In genomic region chr21:35208117-35208516, GRCh38 we compare ENCODE assay signal across 23 cellular contexts.
A peak's percentile ranks its signal among the peaks of the same experiment; 100 is the strongest.
DNase-seq lines count a peak whose midpoint lies in the region; ATAC-seq and TF ChIP-seq lines count a peak whose summit lies in the region.
"Had no signal": no experiment of that assay in that cellular context is flagged by ENCODE, and none has a peak within 500 bp of the region (broad histone marks: within the 10 kb centered on the region; RNA-seq: fewer than 3 reads in every experiment).

No MANE protein-coding gene starts in this region.

- no peaks in the 10 kb centered on the region for H3K27me3 ChIP-seq in right atrium auricular region
- no peaks in the 10 kb centered on the region for H3K27me3 ChIP-seq in vagina
- H3K27me3 ChIP-seq: foreskin keratinocyte, pancreas, upper lobe of left lung had no signal

- ATAC-seq in stimulated activated naive CD8-positive, alpha-beta T cell treated with anti-CD3 and anti-CD28 coated beads, Interleukin-15, Interleukin-2, amounts not matched to agents 100 U/mL and 50 U/mL, for 24 hours = no peak
- ATAC-seq in sciatic nerve (peak; percentile 77), HG03565 (IDR thresholded peaks at IDR 0.05; ENCODE audit: unreplicated experiment) (no peak), HG03378 (IDR thresholded peaks at IDR 0.05; ENCODE audit: unreplicated experiment) (no peak)
- ATAC-seq: activated T-cell treated with anti-CD3 and anti-CD28 coated beads, Interleukin-2, amount 50 U/mL, for 4 hours; foreskin keratinocyte; naive thymus-derived CD4-positive, alpha-beta T cell; PC-3 had no signal

- H3K27ac ChIP-seq in right atrium auricular region (peak overlapping the region; percentile 55 to 91), vagina (peak overlapping the region; percentile 75)
- H3K27ac ChIP-seq: upper lobe of left lung had no signal

- peaks cover 6% of the 10 kb centered on the region for H3K36me3 Mint-ChIP-seq in stimulated activated naive CD8-positive, alpha-beta T cell treated with anti-CD3 and anti-CD28 coated beads, Interleukin-15, Interleukin-2, amounts not matched to agents 100 ng/mL and 50 ng/mL, for 24 hours (ENCODE audit: low read depth)

- H3K27ac Mint-ChIP-seq in stimulated activated naive CD8-positive, alpha-beta T cell treated with anti-CD3 and anti-CD28 coated beads, Interleukin-15, Interleukin-2, amounts not matched to agents 100 ng/mL and 50 ng/mL, for 24 hours = peak overlapping the region; percentile 23

- peaks cover 47% of the 10 kb centered on the region for H3K4me1 Mint-ChIP-seq in stimulated activated naive CD8-positive, alpha-beta T cell treated with anti-CD3 and anti-CD28 coated beads, Interleukin-15, Interleukin-2, amounts not matched to agents 100 ng/mL and 50 ng/mL, for 24 hours (ENCODE audit: low read depth)

- intact Hi-C loops in sciatic nerve (cut with DNase I) = no loop called here
- intact Hi-C loops in vagina (cut with DNase I) = no loop called here

- no peaks in the 10 kb centered on the region for H3K9me3 Mint-ChIP-seq in stimulated activated naive CD8-positive, alpha-beta T cell treated with anti-CD3 and anti-CD28 coated beads, Interleukin-15, Interleukin-2, amounts not matched to agents 100 ng/mL and 50 ng/mL, for 24 hours

- no peak for TF ChIP-seq POLR2A in vagina (IDR thresholded peaks at IDR 0.05)

- H3K9me3 ChIP-seq in right atrium auricular region = no peaks in the 10 kb centered on the region
- H3K9me3 ChIP-seq in vagina = no peaks in the 10 kb centered on the region
- H3K9me3 ChIP-seq: pancreas, upper lobe of left lung had no signal

- no peak overlapping the region for H3K4me3 ChIP-seq in right atrium auricular region
- H3K4me3 ChIP-seq in vagina = no peak overlapping the region
- H3K4me3 ChIP-seq: pancreas, upper lobe of left lung had no signal

- no peak overlapping the region for H3K4me3 Mint-ChIP-seq in stimulated activated naive CD8-positive, alpha-beta T cell treated with anti-CD3 and anti-CD28 coated beads, Interleukin-15, Interleukin-2, amounts not matched to agents 100 ng/mL and 50 ng/mL, for 24 hours
- H3K4me3 Mint-ChIP-seq: activated T-cell treated with anti-CD3 and anti-CD28 coated beads, Interleukin-2, amount 50 U/mL, for 4 hours; naive thymus-derived CD4-positive, alpha-beta T cell had no signal

- peaks cover 0 to 50% of the 10 kb centered on the region in 2 donors for H3K4me1 ChIP-seq in right atrium auricular region
- peaks cover 40% of the 10 kb centered on the region for H3K4me1 ChIP-seq in vagina

- H3K27me3 Mint-ChIP-seq in stimulated activated naive CD8-positive, alpha-beta T cell treated with anti-CD3 and anti-CD28 coated beads, Interleukin-15, Interleukin-2, amounts not matched to agents 100 ng/mL and 50 ng/mL, for 24 hours = no peaks in the 10 kb centered on the region

- H3K36me3 ChIP-seq in right atrium auricular region (no peaks in the 10 kb centered on the region), vagina (no peaks in the 10 kb centered on the region)
- H3K36me3 ChIP-seq: pancreas, upper lobe of left lung had no signal

- no peak for TF ChIP-seq CTCF in right atrium auricular region (IDR thresholded peaks at IDR 0.05)
- no peak for TF ChIP-seq CTCF in vagina (IDR thresholded peaks at IDR 0.05)

- no peak for DNase-seq in stimulated activated naive CD8-positive, alpha-beta T cell treated with anti-CD3 and anti-CD28 coated beads, Interleukin-15, Interleukin-2, amounts not matched to agents 100 U/mL and 50 U/mL, for 24 hours
- DNase-seq in right atrium auricular region (ENCODE audit: low spot score) = no peak
- DNase-seq in sciatic nerve (ENCODE audit: low spot score) = peak; percentile 66
- DNase-seq in vagina (ENCODE audit: extremely low spot score in 2 of 2) = no peak
- DNase-seq in NCI-H526 (lab: John Stamatoyannopoulos, UW) = no peak
- DNase-seq: activated naive CD4-positive, alpha-beta T cell; activated T-cell treated with anti-CD3 and anti-CD28 coated beads, Interleukin-2, amount 50 U/mL, for 4 hours; amygdala; foreskin keratinocyte; GOT3; naive thymus-derived CD4-positive, alpha-beta T cell; NCI-H1105; NCI-H2081; NCI-H345; pancreas; PC-3; SIG-M5; stimulated activated CD4-positive, alpha-beta T cell treated with anti-CD3 and anti-CD28 coated beads, Interleukin-2, amount 100 ng/mL, for 24 hours; stimulated activated naive CD4-positive, alpha-beta T cell had no signal
